ENCODE assay signal across 1 cellular context in genomic region chr2:78263571-78263970, GRCh38.
TF ChIP-seq lines count a peak whose summit lies in the region.

No MANE protein-coding gene starts in this region.

TF ChIP-seq in GM12878, 131 proteins besides CTCF, POLR2A, EP300 and RAD21 (continued from another document):
- TF ChIP-seq, protein P1, sequence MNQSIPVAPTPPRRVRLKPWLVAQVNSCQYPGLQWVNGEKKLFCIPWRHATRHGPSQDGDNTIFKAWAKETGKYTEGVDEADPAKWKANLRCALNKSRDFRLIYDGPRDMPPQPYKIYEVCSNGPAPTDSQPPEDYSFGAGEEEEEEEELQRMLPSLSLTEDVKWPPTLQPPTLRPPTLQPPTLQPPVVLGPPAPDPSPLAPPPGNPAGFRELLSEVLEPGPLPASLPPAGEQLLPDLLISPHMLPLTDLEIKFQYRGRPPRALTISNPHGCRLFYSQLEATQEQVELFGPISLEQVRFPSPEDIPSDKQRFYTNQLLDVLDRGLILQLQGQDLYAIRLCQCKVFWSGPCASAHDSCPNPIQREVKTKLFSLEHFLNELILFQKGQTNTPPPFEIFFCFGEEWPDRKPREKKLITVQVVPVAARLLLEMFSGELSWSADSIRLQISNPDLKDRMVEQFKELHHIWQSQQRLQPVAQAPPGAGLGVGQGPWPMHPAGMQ (IDR thresholded peaks at IDR 0.05; ENCODE audit: borderline replicate concordance), result no peak
- TF ChIP-seq MTA2 (IDR thresholded peaks at IDR 0.05; ENCODE audit: low read depth), result peak; percentile 64; the same call in 1 of the 2 replicates
- TF ChIP-seq SIX5 (IDR thresholded peaks at IDR 0.05; ENCODE audit: low read depth, low read length, severe bottlenecking), result no peak
- peak; percentile 32; the same call in 1 of the 2 replicates for TF ChIP-seq ZNF24 (IDR thresholded peaks at IDR 0.05)
